In genomic region chr3:125519678-125520562, GRCh38 we compare ENCODE assay signal across 8 cellular contexts. TPM values are rescaled to one million over a fixed set of nuclear protein-coding genes. Genes with fewer than 3 reads are reported as not detected.
A peak's percentile ranks its signal among the peaks of the same experiment; 100 is the strongest.
DNase-seq lines count a peak whose midpoint lies in the region; ATAC-seq, FAIRE-seq and TF ChIP-seq lines count a peak whose summit lies in the region.

Gene SNX4 (minus strand): TSS chr3:125520202. CDS start chr3:125520172, 30 bp downstream.

- POLR2A ChIA-PET in H1 (lab: Charles Lee; ENCODE audit: partially characterized antibody): interaction anchor here (0.6 to 1.5 kb wide), 9 partner anchors 10 to 598 kb away, joined by 3 to 4 read pairs (median 3); no protein-coding TSS in a partner anchor

- H3K23ac ChIP-seq in H1 (ENCODE audit: insufficient read length): no peak within 1 kb of the TSS
- peak within 1 kb of the TSS; percentile 93 to 94 for H3K23ac ChIP-seq in mesenchymal stem cell (ENCODE audit: low read length in 2 of 2)

- H3K14ac ChIP-seq in H1 (ENCODE audit: insufficient read length): no peak within 1 kb of the TSS
- H3K14ac ChIP-seq in mesenchymal stem cell (ENCODE audit: low read length in 2 of 2): peak within 1 kb of the TSS; percentile 16 to 98

- H3K9me3 ChIP-seq in H1 (ENCODE audit: insufficient read depth in 2 of 2, low read depth in 1 of 2, low read length in 1 of 2) (no peaks in the 10 kb centered on the region), mesenchymal stem cell (ENCODE audit: control insufficient read depth, low read length) (no peaks in the 10 kb centered on the region)

- peak within 1 kb of the TSS; percentile 18 for H4K5ac ChIP-seq in H1 (ENCODE audit: insufficient read length, low read depth, low read length)

- H3K9ac ChIP-seq in H1 (replicated peaks in 1 of 4; ENCODE audit: extremely low read depth in 1 of 4, low read depth in 3 of 4, low read length in 3 of 4) (peak within 1 kb of the TSS; percentile 73 to 98 (median 79)), mesenchymal stem cell (ENCODE audit: low read length) (peak within 1 kb of the TSS; percentile 92)

- H3K4me3 ChIP-seq in H1 (ENCODE audit: extremely low read depth in 1 of 4, insufficient read depth in 2 of 4, low read depth in 3 of 4, low read length in 4 of 4) (peak within 1 kb of the TSS; percentile 76 to 92 (median 80)), mesenchymal stem cell (ENCODE audit: insufficient read depth in 1 of 2, low read depth in 1 of 2, low read length in 2 of 2) (peak within 1 kb of the TSS; percentile 92 to 93)

- no peaks in the 10 kb centered on the region for H3K27me3 ChIP-seq in H1 (replicated peaks in 1 of 4; ENCODE audit: control insufficient read depth in 3 of 4, extremely low read depth in 1 of 4, insufficient read depth in 3 of 4, low read length in 3 of 4)
- H3K27me3 ChIP-seq in mesenchymal stem cell (ENCODE audit: control insufficient read depth in 1 of 2, insufficient read depth in 1 of 2, low read length in 2 of 2): no peaks in the 10 kb centered on the region

- no peaks in the 10 kb centered on the region for H3K79me1 ChIP-seq in H1 (ENCODE audit: low read depth, low read length)
- no peaks in the 10 kb centered on the region for H3K79me1 ChIP-seq in mesenchymal stem cell (replicated peaks; ENCODE audit: low read length, poor library complexity, severe bottlenecking)

- WGBS in H1 (ENCODE audit: extremely low coverage in 1 of 2, insufficient coverage in 1 of 2, insufficient read length in 1 of 2, insufficient replicate concordance in 2 of 2, low coverage in 1 of 2, low lambda C conversion rate in 2 of 2, missing lambda C conversion rate in 1 of 2), 2 experiments: 5% methylated on average over 37 of the region's 65 CpGs; no CpG with 5 or more reads in 1 of the 2 experiments
- 1% methylated on average over 53 of the region's 65 CpGs for WGBS in mesenchymal stem cell

- TF ChIP-seq POLR2A in H1 (IDR thresholded peaks at IDR 0.05; ENCODE audit: control extremely low read depth in 1 of 2, low read depth in 2 of 2, low read length in 2 of 2): peak in 1 of 2 experiments; percentile 47; a peak in 1 of 3 replicates

- no peak for TF ChIP-seq RAD21 in H1 (IDR thresholded peaks at IDR 0.05 in 1 of 2, conservative IDR thresholded peaks at IDR 0.05 in 1 of 2; ENCODE audit: low read depth in 2 of 2, low read length in 2 of 2)

- H3K27ac ChIP-seq in H1 (ENCODE audit: low read depth, low read length) (peak within 1 kb of the TSS; percentile 54; the same call in 1 of the 2 replicates), mesenchymal stem cell (ENCODE audit: low read length, poor library complexity, severe bottlenecking) (peak within 1 kb of the TSS; percentile 76)

- H2BK20ac ChIP-seq in H1 (ENCODE audit: low read length): no peak within 1 kb of the TSS

- CTCF ChIA-PET in H1 (lab: Charles Lee; ENCODE audit: partially characterized antibody): interaction anchor here (0.5 to 2.8 kb wide), 6 partner anchors 40 to 596 kb away, joined by 3 to 10 read pairs (median 3); no protein-coding TSS in a partner anchor

- H2BK120ac ChIP-seq in H1 (replicated peaks; ENCODE audit: low read depth, low read length) (no peak within 1 kb of the TSS), mesenchymal stem cell (ENCODE audit: low read depth, low read length) (peak within 1 kb of the TSS; percentile 36)

- H2AFZ ChIP-seq in H1 (ENCODE audit: low read length) (peak within 1 kb of the TSS; percentile 95), mesenchymal stem cell (ENCODE audit: low read depth, low read length) (peak within 1 kb of the TSS; percentile 77)

- TF ChIP-seq EP300 in H1 (IDR thresholded peaks at IDR 0.05; ENCODE audit: borderline replicate concordance in 1 of 2, low read depth in 2 of 2, low read length in 2 of 2): no peak

- H4K20me1 ChIP-seq in H1 (replicated peaks in 1 of 2; ENCODE audit: control insufficient read depth in 1 of 2, insufficient read depth in 2 of 2, low read length in 2 of 2): no peaks in the 10 kb centered on the region

- H2BK15ac ChIP-seq in H1 (ENCODE audit: low read length) (no peak within 1 kb of the TSS), mesenchymal stem cell (ENCODE audit: low read depth, poor library complexity, severe bottlenecking) (peak within 1 kb of the TSS; percentile 57)

- H3K36me3 ChIP-seq in H1 (ENCODE audit: control insufficient read depth in 2 of 4, insufficient read depth in 4 of 4, low read length in 3 of 4) (peaks cover 0 to 9% (median 0%) of the 10 kb centered on the region in 4 experiments; a peak in 3 of 8 replicates), mesenchymal stem cell (ENCODE audit: control insufficient read depth in 1 of 2, insufficient read depth in 2 of 2, low read depth in 1 of 2, low read length in 2 of 2) (peaks cover 3 to 18% of the 10 kb centered on the region in 2 experiments)

- H3K79me2 ChIP-seq in H1 (ENCODE audit: control insufficient read depth in 1 of 2, insufficient read depth in 2 of 2, low read length in 2 of 2): peaks cover 3 to 21% of the 10 kb centered on the region in 2 experiments; a peak in 2 of 4 replicates

- H2BK5ac ChIP-seq in H1 (ENCODE audit: low read depth, low read length): peak within 1 kb of the TSS; percentile 75; the same call in 1 of the 2 replicates
- H2BK5ac ChIP-seq in mesenchymal stem cell (ENCODE audit: low read depth, low read length, poor library complexity, severe bottlenecking): no peak within 1 kb of the TSS

- H2BK12ac ChIP-seq in H1 (ENCODE audit: low read depth, low read length) (no peak within 1 kb of the TSS), mesenchymal stem cell (ENCODE audit: low read length in 2 of 2) (peak within 1 kb of the TSS; percentile 25 to 33)

- H2AK5ac ChIP-seq in H1 (ENCODE audit: low read depth, low read length) (0 out of 2 replicates have a peak within 1 kb of the TSS, but pooled peaks have one; percentile 28), mesenchymal stem cell (ENCODE audit: low read length, severe bottlenecking) (no peak within 1 kb of the TSS)

- no peak for TF ChIP-seq CTCF in H1 (IDR thresholded peaks at IDR 0.05; ENCODE audit: control extremely low read depth in 1 of 3, insufficient read depth in 1 of 3, low read depth in 1 of 3, low read length in 3 of 3)

- H3K18ac ChIP-seq in H1 (ENCODE audit: extremely low read depth, low read length) (peak within 1 kb of the TSS; percentile 48; the same call in 1 of the 2 replicates), mesenchymal stem cell (ENCODE audit: low read depth in 1 of 2, low read length in 2 of 2) (peak within 1 kb of the TSS; percentile 92 to 98)

- peaks cover 3% of the 10 kb centered on the region; the same call in 1 of the 2 replicates for H3K23me2 ChIP-seq in H1 (ENCODE audit: low read depth, low read length)

- peak within 1 kb of the TSS; percentile 73 for H3K56ac ChIP-seq in H1 (replicated peaks; ENCODE audit: insufficient read length, low read depth, low read length)

- H3K4me1 ChIP-seq in H1 (replicated peaks in 1 of 4; ENCODE audit: control insufficient read depth in 3 of 4, insufficient read depth in 4 of 4, low read length in 3 of 4) (no peaks in the 10 kb centered on the region; a peak in 1 of 7 replicates), mesenchymal stem cell (ENCODE audit: control insufficient read depth, insufficient read depth, low read depth, low read length) (peaks cover 12% of the 10 kb centered on the region)

- ATAC-seq in GM21381 (IDR thresholded peaks at IDR 0.05; ENCODE audit: unreplicated experiment): peak; percentile 86

- H3K4ac ChIP-seq in H1 (replicated peaks; ENCODE audit: insufficient read length, low read depth, low read length) (no peak within 1 kb of the TSS), mesenchymal stem cell (ENCODE audit: low read depth in 1 of 2, low read length in 2 of 2) (peak within 1 kb of the TSS; percentile 91 to 97)

- FAIRE-seq in HTR-8/SVneo (lab: Jason Lieb, UNC) (peak; percentile 62), H1 (lab: Jason Lieb, UNC) (no peak)

- peak within 1 kb of the TSS; percentile 78 to 93 for H3K4me2 ChIP-seq in H1 (ENCODE audit: insufficient read depth in 1 of 2, low read depth in 2 of 2, low read length in 2 of 2)
- peak within 1 kb of the TSS; percentile 81 for H3K4me2 ChIP-seq in mesenchymal stem cell (ENCODE audit: low read length, poor library complexity, severe bottlenecking)

- H4K91ac ChIP-seq in H1 (replicated peaks; ENCODE audit: insufficient read length, low read length): no peak within 1 kb of the TSS
- peak within 1 kb of the TSS; percentile 91 for H4K91ac ChIP-seq in mesenchymal stem cell (ENCODE audit: low read length)

- peak within 1 kb of the TSS; percentile 98 for H4K8ac ChIP-seq in H1 (ENCODE audit: extremely low read depth, insufficient read depth, low read length)
- H4K8ac ChIP-seq in mesenchymal stem cell (ENCODE audit: low read length): peak within 1 kb of the TSS; percentile 92

- peak; percentile 94 for DNase-seq in COR-L47 (lab: John Stamatoyannopoulos, UW)
- DNase-seq in HTR-8/SVneo (ENCODE audit: insufficient read length, low spot score): peak; percentile 94
- DNase-seq in NOMO-1 treated with DMSO at 0.1 percent for 48 hours (lab: John Stamatoyannopoulos, UW; ENCODE audit: unreplicated experiment): peak; percentile 90
- peak; percentile 66 to 73 (median 71) for DNase-seq in activated CD8-positive, alpha-beta memory T cell treated with anti-CD3 and anti-CD28 coated beads for 48 hours (ENCODE audit: low read depth in 2 of 3, low spot score in 2 of 3)
- peak; percentile 60 to 86 for DNase-seq in H1 (ENCODE audit: low read depth in 1 of 2, low spot score in 2 of 2)
- peak; percentile 97 for DNase-seq in mesenchymal stem cell
- peak; percentile 69 for DNase-seq in stimulated activated CD8-positive, alpha-beta memory T cell treated with anti-CD3 and anti-CD28 coated beads, Interleukin-12 subunit alpha, Interleukin-12 subunit beta, amount 100 ng/mL, for 24 hours (ENCODE audit: extremely low read depth)

TF ChIP-seq in H1, 55 proteins besides CTCF, POLR2A, EP300 and RAD21 (continues in another document):
- TF ChIP-seq CTBP2 (IDR thresholded peaks at IDR 0.05; ENCODE audit: borderline replicate concordance, insufficient read depth, insufficient read length, low read length): no peak
- no peak for TF ChIP-seq TEAD4 (IDR thresholded peaks at IDR 0.05; ENCODE audit: low read depth, low read length)
- peak; percentile 78 for TF ChIP-seq ASH2L (IDR thresholded peaks at IDR 0.05; ENCODE audit: low read length)
- TF ChIP-seq CBX8 (IDR thresholded peaks at IDR 0.05; ENCODE audit: borderline replicate concordance, low read depth, low read length): no peak
- TF ChIP-seq SIX5 (IDR thresholded peaks at IDR 0.05; ENCODE audit: low read depth, low read length): no peak
- TF ChIP-seq SP2 (IDR thresholded peaks at IDR 0.05; ENCODE audit: low read length): no peak

RNA-seq across cellular contexts. Expression of gene SNX4, which starts in this region (rescaled TPM):
- total RNA-seq in H1 (2021; fragmentation: NEBNext Ultra II Directional; extraction: Animal tissue kit (Norgen Biotek cat#: 25700)): 21.7 and 23.1 TPM in 2 replicates
- polyA plus RNA-seq in H1 (2011; rRNA removed): 3.1 and 7.2 TPM in 2 replicates
- 9.5 TPM for polyA plus RNA-seq in H1 (2011; cell fraction: cytosol; rRNA removed)
- polyA plus RNA-seq in H1 (2011; cell fraction: nucleus; rRNA removed): 3.6 TPM
- polyA plus RNA-seq in H1 (2012, experiment 1 of 2): 22.8 to 29.0 TPM (median 26.0 TPM) in 4 replicates
- polyA plus RNA-seq in H1 (2012, experiment 2 of 2): 1.9 TPM
- polyA plus RNA-seq in H1 (2013, experiment 1 of 2): 10.8 TPM
- 10.3 TPM for polyA plus RNA-seq in H1 (2013, experiment 2 of 2)
- polyA minus RNA-seq in H1 (2011; rRNA and poly(A)+ RNA removed): 12.0 and 20.9 TPM in 2 replicates
- polyA minus RNA-seq in H1 (2011; cell fraction: cytosol; rRNA and poly(A)+ RNA removed): 7.5 TPM
- polyA minus RNA-seq in H1 (2011; cell fraction: nucleus; rRNA and poly(A)+ RNA removed): 11.6 TPM
- 23.2 TPM for polyA plus RNA-seq in mesenchymal stem cell (2013, experiment 1 of 2)
- 24.8 TPM for polyA plus RNA-seq in mesenchymal stem cell (2013, experiment 2 of 2)

Comparison
In these comparisons a context has a peak if more than half of its experiments do, and no peak if none do; other contexts are left out.
1. Peak in every context shown above with its lines: DNase-seq, ATAC-seq, H3K4me3 ChIP-seq and H3K27ac ChIP-seq.